In the genomic region with DNA sequence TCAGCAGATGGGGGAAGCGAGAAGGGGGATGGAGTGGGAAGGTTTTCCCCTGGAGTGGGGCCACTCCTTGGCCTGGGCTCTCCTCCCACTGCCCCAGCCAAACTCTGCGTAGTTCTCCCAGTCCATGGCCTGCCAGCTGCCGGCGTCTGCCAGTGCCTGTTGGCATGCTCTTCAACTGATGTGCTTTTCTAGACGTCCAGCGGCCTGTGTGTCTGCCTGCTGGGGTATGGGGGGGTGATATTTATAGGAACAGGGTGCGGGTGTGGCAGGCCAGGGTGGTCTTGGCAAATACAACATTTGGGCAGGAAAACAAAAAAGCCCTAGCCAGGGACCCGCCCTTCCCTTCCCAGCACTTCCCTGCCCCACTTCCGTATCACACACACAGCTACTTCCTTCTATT, we compare ENCODE assay signal across 27 cellular contexts.
"Had no signal": no experiment of that assay in that cellular context is flagged by ENCODE, and none has a peak within 500 bp of the region (broad histone marks: within the 10 kb centered on the region; RNA-seq: fewer than 3 reads in every experiment).

No MANE protein-coding gene starts in this region.

- ATAC-seq: foreskin keratinocyte; gastroesophageal sphincter; heart left ventricle; naive thymus-derived CD4-positive, alpha-beta T cell; right lobe of liver; stimulated activated naive CD8-positive, alpha-beta T cell treated with anti-CD3 and anti-CD28 coated beads, Interleukin-15, amount 100 ng/mL, for 72 hours; upper lobe of right lung had no signal

- H3K4me3 ChIP-seq: coronary artery, esophagus muscularis mucosa, gastroesophageal sphincter, heart left ventricle, hepatocyte, lung, neural progenitor cell, ovary, right lobe of liver, suprapubic skin, transverse colon, upper lobe of right lung, uterus had no signal

- H3K4me1 ChIP-seq: esophagus muscularis mucosa, foreskin keratinocyte, gastroesophageal sphincter, heart left ventricle, neural progenitor cell, right lobe of liver, suprapubic skin, transverse colon, upper lobe of right lung, uterus had no signal

- H3K27ac Mint-ChIP-seq: memory B cell; mesothelial cell of epicardium; naive thymus-derived CD4-positive, alpha-beta T cell; nephron; neural progenitor cell; stimulated activated naive CD8-positive, alpha-beta T cell treated with anti-CD3 and anti-CD28 coated beads, Interleukin-15, amount 100 ng/mL, for 72 hours had no signal

- H3K36me3 Mint-ChIP-seq: memory B cell; mesothelial cell of epicardium; naive thymus-derived CD4-positive, alpha-beta T cell; neural progenitor cell had no signal

- H3K27me3 Mint-ChIP-seq: memory B cell; naive thymus-derived CD4-positive, alpha-beta T cell; stimulated activated naive CD8-positive, alpha-beta T cell treated with anti-CD3 and anti-CD28 coated beads, Interleukin-15, amount 100 ng/mL, for 72 hours had no signal

- H3K4me3 Mint-ChIP-seq: memory B cell; mesothelial cell of epicardium; naive thymus-derived CD4-positive, alpha-beta T cell; nephron; neural progenitor cell; stimulated activated naive CD8-positive, alpha-beta T cell treated with anti-CD3 and anti-CD28 coated beads, Interleukin-15, amount 100 ng/mL, for 72 hours had no signal

- H3K36me3 ChIP-seq: esophagus muscularis mucosa, gastroesophageal sphincter, heart left ventricle, neural progenitor cell, ovary, right lobe of liver, suprapubic skin, transverse colon, upper lobe of right lung, uterus had no signal

- H3K9me3 Mint-ChIP-seq: mesothelial cell of epicardium, nephron, neural progenitor cell had no signal

- DNase-seq: dermis blood vessel endothelial cell; effector memory CD4-positive, alpha-beta T cell; foreskin keratinocyte; naive thymus-derived CD4-positive, alpha-beta T cell; nucleus accumbens; ovary; retina; small intestine; stimulated activated CD4-positive, alpha-beta T cell treated with anti-CD3 and anti-CD28 coated beads, Interleukin-15, amount 100 ng/mL, for 24 hours; stimulated activated CD4-positive, alpha-beta T cell treated with anti-CD3 and anti-CD28 coated beads, Interleukin-2, amount 100 ng/mL, for 48 hours; stimulated activated naive CD4-positive, alpha-beta T cell; stimulated activated naive CD8-positive, alpha-beta T cell treated with anti-CD3 and anti-CD28 coated beads, Interleukin-15, amount 100 ng/mL, for 72 hours; transverse colon; upper lobe of right lung; uterus had no signal

- H3K4me1 Mint-ChIP-seq: memory B cell; naive thymus-derived CD4-positive, alpha-beta T cell; nephron; neural progenitor cell; stimulated activated naive CD8-positive, alpha-beta T cell treated with anti-CD3 and anti-CD28 coated beads, Interleukin-15, amount 100 ng/mL, for 72 hours had no signal

- H3K9me3 ChIP-seq: esophagus muscularis mucosa, gastroesophageal sphincter, heart left ventricle, ovary, right lobe of liver, suprapubic skin, transverse colon, upper lobe of right lung, uterus had no signal
